1 cellular context compared by ENCODE assay signal in genomic region chrX:12987900-12988594, GRCh38.
TF ChIP-seq lines count a peak whose summit lies in the region.

No MANE protein-coding gene starts in this region.

TF ChIP-seq in IMR-90, 13 proteins besides CTCF, POLR2A, EP300 and RAD21:
- TF ChIP-seq MAZ (IDR thresholded peaks at IDR 0.05; ENCODE audit: borderline replicate concordance, low read depth, low read length) (no peak), RFX5 (IDR thresholded peaks at IDR 0.05; ENCODE audit: low read depth, low read length) (no peak), FOS (IDR thresholded peaks at IDR 0.05; ENCODE audit: low read depth, low read length) (no peak), CHD1 (IDR thresholded peaks at IDR 0.05; ENCODE audit: low read depth, low read length) (no peak), MAFK (IDR thresholded peaks at IDR 0.05; ENCODE audit: low read depth, low read length) (no peak), RCOR1 (IDR thresholded peaks at IDR 0.05; ENCODE audit: insufficient replicate concordance, low read length) (no peak), SMC3 (IDR thresholded peaks at IDR 0.05; ENCODE audit: low read depth, low read length) (no peak), BHLHE40 (IDR thresholded peaks at IDR 0.05; ENCODE audit: low read depth, low read length) (no peak), CEBPB (IDR thresholded peaks at IDR 0.05; ENCODE audit: low read depth, low read length) (no peak), NFE2L2 (IDR thresholded peaks at IDR 0.05; ENCODE audit: low read depth, low read length) (no peak), ELK1 (IDR thresholded peaks at IDR 0.05; ENCODE audit: borderline replicate concordance, low read depth, low read length) (no peak), MXI1 (IDR thresholded peaks at IDR 0.05; ENCODE audit: borderline replicate concordance, low read depth, low read length) (no peak), USF2 (IDR thresholded peaks at IDR 0.05; ENCODE audit: low read depth, low read length) (no peak)
